ENCODE assay signal across 13 cellular contexts in genomic region chr12:108605000-108605689, GRCh38. TPM values are rescaled to one million over a fixed set of nuclear protein-coding genes. Genes with fewer than 3 reads are reported as not detected.
DNase-seq lines count a peak whose midpoint lies in the region; ATAC-seq and TF ChIP-seq lines count a peak whose summit lies in the region.
"Had no signal": no experiment of that assay in that cellular context is flagged by ENCODE, and none has a peak within 500 bp of the region (broad histone marks: within the 10 kb centered on the region; RNA-seq: fewer than 3 reads in every experiment).

No MANE protein-coding gene starts in this region.

- no peaks in the 10 kb centered on the region for H3K27me3 Mint-ChIP-seq in activated CD4-positive, alpha-beta T cell treated with anti-CD3 and anti-CD28 coated beads for 36 hours
- no peaks in the 10 kb centered on the region for H3K27me3 Mint-ChIP-seq in effector memory CD8-positive, alpha-beta T cell
- peaks cover 24% of the 10 kb centered on the region for H3K27me3 Mint-ChIP-seq in neural progenitor cell (ENCODE audit: insufficient read depth, low read depth)

- peaks cover 36% of the 10 kb centered on the region for H3K4me1 ChIP-seq in SJSA1 (replicated peaks)
- no peaks in the 10 kb centered on the region for H3K4me1 ChIP-seq in neural progenitor cell
- peaks cover 6 to 16% (median 10%) of the 10 kb centered on the region in 4 donors for H3K4me1 ChIP-seq in esophagus muscularis mucosa

- no peak for TF ChIP-seq CTCF in neural progenitor cell (IDR thresholded peaks at IDR 0.05)
- no peak for TF ChIP-seq CTCF in esophagus muscularis mucosa (IDR thresholded peaks at IDR 0.05)

- no peak overlapping the region for H3K27ac Mint-ChIP-seq in activated CD4-positive, alpha-beta T cell treated with anti-CD3 and anti-CD28 coated beads for 36 hours
- peak overlapping the region; percentile 59 to 65 for H3K27ac Mint-ChIP-seq in effector memory CD8-positive, alpha-beta T cell
- peak overlapping the region; percentile 45 for H3K27ac Mint-ChIP-seq in neural progenitor cell

- H3F3A ChIP-seq in neural progenitor cell (ENCODE audit: low read depth): peaks cover 20% of the 10 kb centered on the region

- H3K4me1 Mint-ChIP-seq in activated CD4-positive, alpha-beta T cell treated with anti-CD3 and anti-CD28 coated beads for 36 hours: no peaks in the 10 kb centered on the region
- no peaks in the 10 kb centered on the region for H3K4me1 Mint-ChIP-seq in effector memory CD8-positive, alpha-beta T cell (ENCODE audit: low read depth in 2 of 2)
- H3K4me1 Mint-ChIP-seq in neural progenitor cell: peaks cover 17% of the 10 kb centered on the region

- intact Hi-C loops in activated CD4-positive, alpha-beta T cell treated with anti-CD3 and anti-CD28 coated beads for 36 hours (cut with DNase I, micrococcal nuclease): no loop called here
- intact Hi-C loops in esophagus muscularis mucosa (cut with DNase I): no loop called here

- H2AFZ ChIP-seq in neural progenitor cell (replicated peaks): no peak overlapping the region

- H3K9me3 Mint-ChIP-seq in activated CD4-positive, alpha-beta T cell treated with anti-CD3 and anti-CD28 coated beads for 36 hours (ENCODE audit: low read depth): no peaks in the 10 kb centered on the region
- no peaks in the 10 kb centered on the region for H3K9me3 Mint-ChIP-seq in effector memory CD8-positive, alpha-beta T cell
- H3K9me3 Mint-ChIP-seq in neural progenitor cell: no peaks in the 10 kb centered on the region

- CTCF ChIA-PET in activated CD4-positive, alpha-beta T cell treated with anti-CD3 and anti-CD28 coated beads for 36 hours (lab: Charles Lee): interaction anchor here (2.0 kb wide), 1 partner anchor 13 kb away, joined by 13 read pairs; no protein-coding TSS in a partner anchor

- POLR2A ChIA-PET in activated CD4-positive, alpha-beta T cell treated with anti-CD3 and anti-CD28 coated beads for 36 hours (lab: Charles Lee): no interaction called here

- no peaks in the 10 kb centered on the region for H3K36me3 Mint-ChIP-seq in activated CD4-positive, alpha-beta T cell treated with anti-CD3 and anti-CD28 coated beads for 36 hours (ENCODE audit: low read depth)
- H3K36me3 Mint-ChIP-seq in effector memory CD8-positive, alpha-beta T cell (ENCODE audit: insufficient read depth): peaks cover 12% of the 10 kb centered on the region
- no peaks in the 10 kb centered on the region for H3K36me3 Mint-ChIP-seq in neural progenitor cell

- no peaks in the 10 kb centered on the region for H4K20me1 ChIP-seq in neural progenitor cell (ENCODE audit: low read depth)

- no peaks in the 10 kb centered on the region for H3K79me2 ChIP-seq in neural progenitor cell (ENCODE audit: low read depth)

- peak overlapping the region; percentile 38 for H3K4me3 Mint-ChIP-seq in activated CD4-positive, alpha-beta T cell treated with anti-CD3 and anti-CD28 coated beads for 36 hours
- H3K4me3 Mint-ChIP-seq in effector memory CD8-positive, alpha-beta T cell: peak overlapping the region in 1 of 2 donors; percentile 34
- H3K4me3 Mint-ChIP-seq in neural progenitor cell: peak overlapping the region; percentile 36

- H3K27ac ChIP-seq in SJSA1 (no peak overlapping the region), neural progenitor cell (no peak overlapping the region), esophagus muscularis mucosa (replicated peaks in 1 of 4) (no peak overlapping the region)
- H3K27ac ChIP-seq: esophagus squamous epithelium, WERI-Rb-1 had no signal

- no peak overlapping the region for H3K4me3 ChIP-seq in SJSA1
- no peak overlapping the region for H3K4me3 ChIP-seq in neural progenitor cell
- no peak overlapping the region for H3K4me3 ChIP-seq in esophagus muscularis mucosa
- H3K4me3 ChIP-seq: esophagus squamous epithelium had no signal

- H3K9me3 ChIP-seq in SJSA1 (replicated peaks): 0 out of 2 replicates have a peak, but pooled peaks cover 3% of the 10 kb centered on the region
- H3K9me3 ChIP-seq in neural progenitor cell (ENCODE audit: low read depth): no peaks in the 10 kb centered on the region
- no peaks in the 10 kb centered on the region for H3K9me3 ChIP-seq in esophagus muscularis mucosa
- H3K9me3 ChIP-seq: esophagus squamous epithelium had no signal

- H3K36me3 ChIP-seq in SJSA1: peaks cover 6% of the 10 kb centered on the region
- H3K36me3 ChIP-seq in neural progenitor cell: no peaks in the 10 kb centered on the region
- H3K36me3 ChIP-seq in esophagus muscularis mucosa: no peaks in the 10 kb centered on the region
- H3K36me3 ChIP-seq: esophagus squamous epithelium, WERI-Rb-1 had no signal

- H3K27me3 ChIP-seq in SJSA1 (replicated peaks) (no peaks in the 10 kb centered on the region), neural progenitor cell (no peaks in the 10 kb centered on the region), esophagus muscularis mucosa (peaks cover 0 to 17% (median 0%) of the 10 kb centered on the region in 4 donors)

- no peak overlapping the region for H3K4me2 ChIP-seq in neural progenitor cell

- H3K9ac ChIP-seq in neural progenitor cell: no peak overlapping the region

- TF ChIP-seq EP300 in esophagus muscularis mucosa (IDR thresholded peaks at IDR 0.05): no peak

- peak; percentile 33 for ATAC-seq in activated CD4-positive, alpha-beta T cell treated with anti-CD3 and anti-CD28 coated beads for 36 hours
- ATAC-seq in effector memory CD8-positive, alpha-beta T cell (replicated peaks): no peak
- ATAC-seq in HG02970 (IDR thresholded peaks at IDR 0.05; ENCODE audit: low FRiP score, unreplicated experiment): no peak

- no peak for DNase-seq in activated CD4-positive, alpha-beta T cell treated with anti-CD3 and anti-CD28 coated beads for 36 hours
- DNase-seq in activated CD4-positive, alpha-beta T cell treated with anti-CD3 and anti-CD28 coated beads, Interleukin-2, amount 50 U/mL, for 4 hours: no peak
- peak; percentile 83 to 90 for DNase-seq in SJSA1 (ENCODE audit: low read depth in 1 of 2, low spot score in 2 of 2)
- DNase-seq in effector memory CD8-positive, alpha-beta T cell: no peak
- DNase-seq in neural progenitor cell (ENCODE audit: low spot score): no peak
- DNase-seq in OCI-M2 (lab: John Stamatoyannopoulos, UW; ENCODE audit: unreplicated experiment): no peak
- DNase-seq in esophagus muscularis mucosa (ENCODE audit: extremely low spot score): no peak
- DNase-seq: central memory CD4-positive, alpha-beta T cell; esophagus squamous epithelium; NCI-H1092; NCI-H510A treated with DMSO at 0.1 percent for 48 hours; WERI-Rb-1 had no signal

- no peak for TF ChIP-seq POLR2A in esophagus muscularis mucosa (IDR thresholded peaks at IDR 0.05; ENCODE audit: low read depth)

- 62% methylated on average over 3 of the region's 3 CpGs for WGBS in esophagus muscularis mucosa

RNA-seq across cellular contexts. Expression of gene TMEM119, which starts 7.3 kb away (rescaled TPM):
- total RNA-seq in activated CD4-positive, alpha-beta T cell treated with anti-CD3 and anti-CD28 coated beads for 36 hours: under 1 TPM; 0.21 to 0.28 TPM
- total RNA-seq in SJSA1 (2014; rRNA removed; shearing (Covaris generic)): 225 and 311 TPM in 2 replicates
- 0.97 and 2.0 TPM in 2 replicates for total RNA-seq in neural progenitor cell (ENCODE audit: low replicate concordance)
- total RNA-seq in esophagus muscularis mucosa: 10 to 100 TPM in 1 of 4 donors, 1 to 10 TPM in 3; 3.6 to 12.2 (median 7.1) TPM

RNA-seq across cellular contexts. Expression of gene SELPLG, which starts 28.5 kb away (rescaled TPM):
- total RNA-seq in activated CD4-positive, alpha-beta T cell treated with anti-CD3 and anti-CD28 coated beads for 36 hours: 10 to 100 TPM; 31.0 to 36.9 TPM
- 2.1 and 2.9 TPM in 2 replicates for total RNA-seq in SJSA1 (2014; rRNA removed; shearing (Covaris generic))
- total RNA-seq in neural progenitor cell (ENCODE audit: low replicate concordance) (not detected in 2 replicates), esophagus muscularis mucosa (10 to 100 TPM in 2 of 4 donors, 1 to 10 TPM in 2; 7.2 to 15.7 (median 10.0) TPM)

RNA-seq across cellular contexts. Expression of gene ISCU, which starts 42.7 kb away (rescaled TPM):
- 10 to 100 TPM; 67.3 to 83.8 TPM for total RNA-seq in activated CD4-positive, alpha-beta T cell treated with anti-CD3 and anti-CD28 coated beads for 36 hours
- 86.7 and 135 TPM in 2 replicates for total RNA-seq in SJSA1 (2014; rRNA removed; shearing (Covaris generic))
- total RNA-seq in neural progenitor cell (ENCODE audit: low replicate concordance): 78.9 TPM in 2 replicates
- 100 to 1,000 TPM; 207 to 257 (median 242) TPM for total RNA-seq in esophagus muscularis mucosa

RNA-seq across cellular contexts. Expression of gene SART3, which starts 44.2 kb away (rescaled TPM):
- 10 to 100 TPM; 69.3 to 87.1 TPM for total RNA-seq in activated CD4-positive, alpha-beta T cell treated with anti-CD3 and anti-CD28 coated beads for 36 hours
- 48.8 and 57.3 TPM in 2 replicates for total RNA-seq in SJSA1 (2014; rRNA removed; shearing (Covaris generic))
- total RNA-seq in neural progenitor cell (ENCODE audit: low replicate concordance) (79.0 and 116 TPM in 2 replicates), esophagus muscularis mucosa (10 to 100 TPM; 31.6 to 48.0 (median 40.1) TPM)

Comparison
In these comparisons a context has a peak if more than half of its experiments do, and no peak if none do; other contexts are left out.
1. DNase-seq: peak in SJSA1 (2 of 2); none in activated CD4-positive, alpha-beta T cell treated with anti-CD3 and anti-CD28 coated beads for 36 hours (single experiment), activated CD4-positive, alpha-beta T cell treated with anti-CD3 and anti-CD28 coated beads, Interleukin-2, amount 50 U/mL, for 4 hours (0 of 2), effector memory CD8-positive, alpha-beta T cell (0 of 3), neural progenitor cell (single experiment), OCI-M2 (single experiment) and esophagus muscularis mucosa (single experiment).
2. RNA of gene TMEM119, which starts 7.3 kb away (total RNA-seq): 225 to 311 TPM in SJSA1; 3.6 to 12.2 TPM in esophagus muscularis mucosa, 0.97 to 2.0 TPM in neural progenitor cell and 0.21 to 0.28 TPM in activated CD4-positive, alpha-beta T cell treated with anti-CD3 and anti-CD28 coated beads for 36 hours; every median in the first group is over 10 times any median in the second.